ENCODE assay signal across 6 cellular contexts in genomic region chr16:87687571-87687910, GRCh38.
"Had no signal": no experiment of that assay in that cellular context is flagged by ENCODE, and none has a peak within 500 bp of the region (broad histone marks: within the 10 kb centered on the region; RNA-seq: fewer than 3 reads in every experiment).

No MANE protein-coding gene starts in this region.

- H3K4me1 Mint-ChIP-seq: GM23338 had no signal

- H3K4me2 ChIP-seq: GM23338, KMS-11 had no signal

- H3K27ac ChIP-seq: KMS-11 had no signal

- DNase-seq: H9, HCEC 1CT, KBM-7 had no signal

- H3K4me3 Mint-ChIP-seq: GM23338, H9, IgD-negative memory B cell had no signal

- H3K9ac ChIP-seq: KMS-11 had no signal

- H3K27ac Mint-ChIP-seq: GM23338, IgD-negative memory B cell had no signal

- H2AFZ ChIP-seq: GM23338 had no signal

- H3K9me3 Mint-ChIP-seq: GM23338, H9, IgD-negative memory B cell had no signal

- ATAC-seq: GM23338 had no signal

- H3K36me3 Mint-ChIP-seq: IgD-negative memory B cell had no signal

- H3K4me3 ChIP-seq: GM23338 had no signal
